In genomic region chrX:101208152-101208905, GRCh38 we compare ENCODE assay signal across 9 cellular contexts. TPM values are rescaled to one million over a fixed set of nuclear protein-coding genes. Genes with fewer than 3 reads are reported as not detected.
A peak's percentile ranks its signal among the peaks of the same experiment; 100 is the strongest.
DNase-seq lines count a peak whose midpoint lies in the region; ATAC-seq and TF ChIP-seq lines count a peak whose summit lies in the region.
"Had no signal": no experiment of that assay in that cellular context is flagged by ENCODE, and none has a peak within 500 bp of the region (broad histone marks: within the 10 kb centered on the region; RNA-seq: fewer than 3 reads in every experiment).

No MANE protein-coding gene starts in this region.

- no peaks in the 10 kb centered on the region for H3K79me2 ChIP-seq in hepatocyte

- H3K36me3 ChIP-seq in hepatocyte (replicated peaks; ENCODE audit: insufficient read depth, low read depth) (no peaks in the 10 kb centered on the region), tibial artery (no peaks in the 10 kb centered on the region), mucosa of descending colon (ENCODE audit: low read depth) (no peaks in the 10 kb centered on the region)
- H3K36me3 ChIP-seq: WERI-Rb-1 had no signal

- 45% methylated on average over 4 of the region's 4 CpGs for WGBS in hepatocyte (ENCODE audit: low lambda C conversion rate, missing lambda C conversion rate)
- WGBS in right cardiac atrium, result 29% methylated on average over 4 of the region's 4 CpGs

- intact Hi-C loops in tibial artery (cut with DNase I; ENCODE audit: low total_unique reads), result loop anchor here (10.0 kb wide), 1 partner anchor 164 kb away; no protein-coding TSS in a partner anchor
- intact Hi-C loops in right cardiac atrium (cut with DNase I), result no loop called here
- intact Hi-C loops in mucosa of descending colon (cut with DNase I, micrococcal nuclease), result no loop called here

- no peak overlapping the region for H2AFZ ChIP-seq in hepatocyte

- TF ChIP-seq CTCF in hepatocyte (IDR thresholded peaks at IDR 0.05; ENCODE audit: poor library complexity), result no peak
- no peak for TF ChIP-seq CTCF in tibial artery (IDR thresholded peaks at IDR 0.05)
- no peak for TF ChIP-seq CTCF in mucosa of descending colon (IDR thresholded peaks at IDR 0.05)

- H3K27me3 ChIP-seq in hepatocyte (no peaks in the 10 kb centered on the region), tibial artery (no peaks in the 10 kb centered on the region), right cardiac atrium (ENCODE audit: control insufficient read depth, insufficient read depth) (no peaks in the 10 kb centered on the region)

- no peaks in the 10 kb centered on the region for H3K9me2 ChIP-seq in hepatocyte (replicated peaks; ENCODE audit: insufficient read depth)

- no peaks in the 10 kb centered on the region for H4K20me1 ChIP-seq in hepatocyte (ENCODE audit: insufficient read depth, poor library complexity, severe bottlenecking)

- DNase-seq in EH (ENCODE audit: low read depth) (peak; percentile 47), hepatocyte (ENCODE audit: low spot score) (no peak), tibial artery (no peak), NCI-H526 (lab: John Stamatoyannopoulos, UW) (no peak), right cardiac atrium (no peak), mucosa of descending colon (no peak)
- DNase-seq: WERI-Rb-1 had no signal

- H3K4me2 ChIP-seq in hepatocyte, result no peak overlapping the region

- H3K4me1 ChIP-seq in hepatocyte (ENCODE audit: insufficient read depth), result peaks cover 4% of the 10 kb centered on the region
- H3K4me1 ChIP-seq in tibial artery, result peaks cover 0 to 1% (median 0%) of the 10 kb centered on the region in 4 donors
- H3K4me1 ChIP-seq in right cardiac atrium (ENCODE audit: control insufficient read depth, insufficient read depth, low read length), result no peaks in the 10 kb centered on the region
- H3K4me1 ChIP-seq in mucosa of descending colon (ENCODE audit: low read depth), result no peaks in the 10 kb centered on the region

- ATAC-seq in GM19043 (IDR thresholded peaks at IDR 0.05; ENCODE audit: low read depth, unreplicated experiment) (peak; percentile 56), HG03469 (IDR thresholded peaks at IDR 0.05; ENCODE audit: unreplicated experiment) (peak; percentile 57), right cardiac atrium (no peak), mucosa of descending colon (no peak)

- H3K27ac ChIP-seq in hepatocyte, result peak overlapping the region; percentile 8
- no peak overlapping the region for H3K27ac ChIP-seq in tibial artery
- no peak overlapping the region for H3K27ac ChIP-seq in right cardiac atrium (ENCODE audit: low read length)
- H3K27ac ChIP-seq: WERI-Rb-1 had no signal

- H3K9me3 ChIP-seq in hepatocyte (ENCODE audit: low read depth) (no peaks in the 10 kb centered on the region), tibial artery (no peaks in the 10 kb centered on the region), right cardiac atrium (ENCODE audit: control insufficient read depth, low read length) (no peaks in the 10 kb centered on the region), mucosa of descending colon (no peaks in the 10 kb centered on the region)

- H3K4me3 ChIP-seq in hepatocyte (no peak overlapping the region), tibial artery (no peak overlapping the region), right cardiac atrium (ENCODE audit: low read length) (no peak overlapping the region), mucosa of descending colon (no peak overlapping the region)

RNA-seq across cellular contexts. Expression of gene DRP2, which starts 11.3 kb away (rescaled TPM):
- total RNA-seq in hepatocyte (0.40 and 0.84 TPM in 2 replicates), right cardiac atrium (under 1 TPM; 0.03 to 0.17 (median 0.13) TPM), mucosa of descending colon (1 to 10 TPM in 1 of 3 donors, under 1 TPM in 2; 0.23 to 6.0 (median 0.70) TPM)
- polyA plus RNA-seq in hepatocyte (0.11 and 0.22 TPM in 2 replicates), right cardiac atrium (0.27 TPM)

Comparison
In these comparisons a context has a peak if more than half of its experiments do, and no peak if none do; other contexts are left out.
1. ATAC-seq: peak in GM19043 (single experiment) and HG03469 (single experiment); none in right cardiac atrium (0 of 2) and mucosa of descending colon (single experiment).